ENCODE assay signal across 9 cellular contexts in the genomic region with DNA sequence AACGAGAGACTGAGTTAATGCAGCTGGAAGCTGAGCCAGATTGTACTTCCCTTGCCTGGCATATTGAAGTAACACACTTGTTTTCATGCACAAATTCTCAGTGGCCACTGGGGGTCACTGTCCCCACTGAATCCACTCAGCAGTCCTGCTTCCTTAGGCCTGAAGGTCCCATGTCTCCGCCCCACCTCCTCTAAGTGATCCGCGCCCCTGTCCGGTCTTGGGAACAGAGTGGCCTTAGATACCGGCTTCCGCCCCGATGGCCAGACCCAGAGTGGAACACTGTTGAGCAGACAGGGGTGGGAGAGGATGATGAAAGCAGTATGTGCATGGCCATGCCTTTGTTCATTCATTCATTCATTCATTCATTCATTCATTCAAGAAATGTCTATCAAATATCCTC. TPM values are rescaled to one million over a fixed set of nuclear protein-coding genes. Genes with fewer than 3 reads are reported as not detected.
DNase-seq lines count a peak whose midpoint lies in the region; ATAC-seq and TF ChIP-seq lines count a peak whose summit lies in the region.
"Had no signal": no experiment of that assay in that cellular context is flagged by ENCODE, and none has a peak within 500 bp of the region (broad histone marks: within the 10 kb centered on the region; RNA-seq: fewer than 3 reads in every experiment).

No MANE protein-coding gene starts in this region.

- H3K27ac ChIP-seq in Peyer's patch = no peak overlapping the region

- H3K27me3 ChIP-seq in GM06990 (replicated peaks; ENCODE audit: control insufficient read depth, insufficient read depth, low read length) (no peaks in the 10 kb centered on the region), Peyer's patch (no peaks in the 10 kb centered on the region)

- peak; percentile 79 for TF ChIP-seq CTCF in GM06990 (IDR thresholded peaks at IDR 0.05; ENCODE audit: insufficient read depth, low read length, poor library complexity, severe bottlenecking)
- peak in 5 of 6 experiments; percentile 14 to 62 (median 59) for TF ChIP-seq CTCF in Peyer's patch (IDR thresholded peaks at IDR 0.05)
- peak; percentile 85 for TF ChIP-seq CTCF in osteocyte (IDR thresholded peaks at IDR 0.05)

- ATAC-seq in HG03135 (IDR thresholded peaks at IDR 0.05; ENCODE audit: unreplicated experiment) = no peak

- H3K27ac Mint-ChIP-seq in osteocyte (ENCODE audit: unreplicated experiment) = no peak overlapping the region
- H3K27ac Mint-ChIP-seq: activated naive CD8-positive, alpha-beta T cell had no signal

- peaks cover 4% of the 10 kb centered on the region for H3K4me1 Mint-ChIP-seq in osteocyte (ENCODE audit: unreplicated experiment)

- TF ChIP-seq POLR2A in Peyer's patch (IDR thresholded peaks at IDR 0.05) = no peak

- H3K36me3 ChIP-seq in GM06990 (ENCODE audit: control insufficient read depth, insufficient read depth, low read length) (peaks cover 2% of the 10 kb centered on the region), Peyer's patch (no peaks in the 10 kb centered on the region)

- H3K9me3 Mint-ChIP-seq in osteocyte (ENCODE audit: unreplicated experiment) = no peaks in the 10 kb centered on the region

- no peaks in the 10 kb centered on the region for H3K9me3 ChIP-seq in Peyer's patch

- H3K4me3 ChIP-seq in GM06990 (replicated peaks; ENCODE audit: low read depth, low read length) (no peak overlapping the region), Peyer's patch (no peak overlapping the region)
- H3K4me3 ChIP-seq in Jurkat, Clone E6-1 (ENCODE audit: low read length) = no peak overlapping the region

- H3K4me1 ChIP-seq in Peyer's patch = no peaks in the 10 kb centered on the region

- H3K27me3 Mint-ChIP-seq in osteocyte (ENCODE audit: unreplicated experiment) = no peaks in the 10 kb centered on the region
- H3K27me3 Mint-ChIP-seq: activated naive CD8-positive, alpha-beta T cell had no signal

- no peak overlapping the region for H3K4me3 Mint-ChIP-seq in osteocyte (ENCODE audit: unreplicated experiment)
- H3K4me3 Mint-ChIP-seq: activated naive CD8-positive, alpha-beta T cell had no signal

- H3K36me3 Mint-ChIP-seq in osteocyte (ENCODE audit: unreplicated experiment) = peaks cover 3% of the 10 kb centered on the region

- DNase-seq in GM06990 (ENCODE audit: extremely low read depth, insufficient read length) (peak; percentile 38), Peyer's patch (peak; percentile 24 to 77 (median 72)), glomerular visceral epithelial cell (ENCODE audit: extremely low spot score) (peak; percentile 89), osteocyte (ENCODE audit: extremely low spot score, unreplicated experiment) (peak; percentile 92), NCI-H187 treated with DMSO at 0.1 percent for 48 hours (lab: John Stamatoyannopoulos, UW) (no peak)
- peak; percentile 42 for DNase-seq in Jurkat, Clone E6-1 (ENCODE audit: low read depth, low spot score)
- DNase-seq in activated effector memory CD4-positive, alpha-beta T cell treated with anti-CD3 and anti-CD28 coated beads, Interleukin-2, amount 50 U/mL, for 16 hours = peak; percentile 70

RNA-seq across cellular contexts. Expression of a gene that starts 34.8 kb away (rescaled TPM):
- polyA plus RNA-seq in Jurkat, Clone E6-1 (2012; ENCODE audit: insufficient read depth, insufficient read length) = 38.8 TPM
- total RNA-seq in Peyer's patch (10 to 100 TPM in 1 of 4 donors, 1 to 10 TPM in 1, under 1 TPM in 2; 0.85 to 11.6 (median 1.3) TPM), osteocyte (4.9 and 5.5 TPM in 2 replicates)

RNA-seq across cellular contexts. Expression of a gene that starts 59.9 kb away (rescaled TPM):
- not detected for polyA plus RNA-seq in Jurkat, Clone E6-1 (2012; ENCODE audit: insufficient read depth, insufficient read length)
- not detected for total RNA-seq in Peyer's patch
- total RNA-seq in osteocyte = not detected in 2 replicates
